13 cellular contexts compared by ENCODE assay signal in genomic region chr5:13660072-13660471, GRCh38.
A peak's percentile ranks its signal among the peaks of the same experiment; 100 is the strongest.
DNase-seq lines count a peak whose midpoint lies in the region; ATAC-seq and TF ChIP-seq lines count a peak whose summit lies in the region.
"Had no signal": no experiment of that assay in that cellular context is flagged by ENCODE, and none has a peak within 500 bp of the region (broad histone marks: within the 10 kb centered on the region; RNA-seq: fewer than 3 reads in every experiment).

No MANE protein-coding gene starts in this region.

- POLR2A ChIA-PET in CD8-positive, alpha-beta T cell (lab: Charles Lee): no interaction called here

- no peaks in the 10 kb centered on the region for H3K27me3 ChIP-seq in CD8-positive, alpha-beta T cell (ENCODE audit: insufficient read depth, low read length)
- no peaks in the 10 kb centered on the region for H3K27me3 ChIP-seq in left lung
- H3K27me3 ChIP-seq: gastrocnemius medialis had no signal

- no peaks in the 10 kb centered on the region for H3K9me3 ChIP-seq in CD8-positive, alpha-beta T cell (ENCODE audit: low read length)
- H3K9me3 ChIP-seq in left lung: no peaks in the 10 kb centered on the region
- H3K9me3 ChIP-seq: gastrocnemius medialis had no signal

- peak; percentile 10 for DNase-seq in NCI-H1105 treated with DMSO at 0.1 percent for 48 hours (lab: John Stamatoyannopoulos, UW)
- DNase-seq in NCI-H1105 (lab: John Stamatoyannopoulos, UW): no peak
- DNase-seq in OCI-M1 (lab: John Stamatoyannopoulos, UW): peak; percentile 53
- peak; percentile 39 for DNase-seq in epithelial cell of esophagus (ENCODE audit: low read depth)
- DNase-seq in progenitor cell of endocrine pancreas (ENCODE audit: low spot score, unreplicated experiment): no peak
- no peak for DNase-seq in CD8-positive, alpha-beta T cell
- DNase-seq in stimulated activated CD4-positive, alpha-beta T cell treated with anti-CD3 and anti-CD28 coated beads, Interleukin-1b, Interleukin-23, amount 100 ng/mL, for 48 hours: no peak
- DNase-seq in left lung: no peak
- DNase-seq: activated CD8-positive, alpha-beta memory T cell treated with anti-CD3 and anti-CD28 coated beads for 24 hours; gastrocnemius medialis; NCI-H1436 treated with DMSO at 0.1 percent for 48 hours had no signal

- H3K9me3 Mint-ChIP-seq in progenitor cell of endocrine pancreas (ENCODE audit: low read depth): no peaks in the 10 kb centered on the region
- H3K9me3 Mint-ChIP-seq in CD8-positive, alpha-beta T cell: no peaks in the 10 kb centered on the region

- H3K4me3 Mint-ChIP-seq in progenitor cell of endocrine pancreas (ENCODE audit: low read depth): no peak overlapping the region
- H3K4me3 Mint-ChIP-seq in CD8-positive, alpha-beta T cell: no peak overlapping the region

- TF ChIP-seq CTCF in epithelial cell of esophagus (IDR thresholded peaks at IDR 0.05; ENCODE audit: insufficient read depth, low read depth, low read length, missing control alignments) (peak; percentile 20), progenitor cell of endocrine pancreas (IDR thresholded peaks at IDR 0.05; ENCODE audit: unreplicated experiment) (peak; percentile 41), left lung (IDR thresholded peaks at IDR 0.05) (no peak)
- TF ChIP-seq CTCF in CD8-positive, alpha-beta T cell (IDR thresholded peaks at IDR 0.05): no peak

- no peaks in the 10 kb centered on the region for H3K36me3 ChIP-seq in CD8-positive, alpha-beta T cell (ENCODE audit: insufficient read depth, low read length)
- H3K36me3 ChIP-seq in left lung: no peaks in the 10 kb centered on the region
- H3K36me3 ChIP-seq: gastrocnemius medialis had no signal

- H3K4me3 ChIP-seq in epithelial cell of esophagus (ENCODE audit: low read length): no peak overlapping the region
- no peak overlapping the region for H3K4me3 ChIP-seq in CD8-positive, alpha-beta T cell (ENCODE audit: low read depth, low read length)
- H3K4me3 ChIP-seq in left lung: no peak overlapping the region
- H3K4me3 ChIP-seq: gastrocnemius medialis, SK-N-MC, smooth muscle cell had no signal

- intact Hi-C loops in CD8-positive, alpha-beta T cell (cut with DNase I, micrococcal nuclease): no loop called here
- intact Hi-C loops in left lung (cut with DNase I): no loop called here

- CTCF ChIA-PET in CD8-positive, alpha-beta T cell (lab: Charles Lee): no interaction called here

- H3K27me3 Mint-ChIP-seq in progenitor cell of endocrine pancreas: no peaks in the 10 kb centered on the region
- no peaks in the 10 kb centered on the region for H3K27me3 Mint-ChIP-seq in CD8-positive, alpha-beta T cell (ENCODE audit: low read depth)

- no peak for ATAC-seq in CD8-positive, alpha-beta T cell
- no peak for ATAC-seq in left lung
- ATAC-seq: gastrocnemius medialis had no signal

- no peaks in the 10 kb centered on the region for H3K36me3 Mint-ChIP-seq in progenitor cell of endocrine pancreas (ENCODE audit: insufficient read depth)
- H3K36me3 Mint-ChIP-seq in CD8-positive, alpha-beta T cell: no peaks in the 10 kb centered on the region

- peaks cover 10% of the 10 kb centered on the region for H3K4me1 Mint-ChIP-seq in progenitor cell of endocrine pancreas (ENCODE audit: low read depth)
- no peaks in the 10 kb centered on the region for H3K4me1 Mint-ChIP-seq in CD8-positive, alpha-beta T cell (ENCODE audit: low read depth)

- H3K27ac Mint-ChIP-seq in progenitor cell of endocrine pancreas: no peak overlapping the region
- no peak overlapping the region for H3K27ac Mint-ChIP-seq in CD8-positive, alpha-beta T cell

- H3K27ac ChIP-seq in CD8-positive, alpha-beta T cell (ENCODE audit: low read depth, low read length): no peak overlapping the region
- no peak overlapping the region for H3K27ac ChIP-seq in left lung
- H3K27ac ChIP-seq: gastrocnemius medialis, SK-N-MC had no signal

- H3K4me1 ChIP-seq in CD8-positive, alpha-beta T cell (ENCODE audit: insufficient read depth, low read length): no peaks in the 10 kb centered on the region
- H3K4me1 ChIP-seq in left lung: no peaks in the 10 kb centered on the region
- H3K4me1 ChIP-seq: gastrocnemius medialis had no signal

Comparison
In these comparisons a context has a peak if more than half of its experiments do, and no peak if none do; other contexts are left out.
1. DNase-seq: peak in NCI-H1105 treated with DMSO at 0.1 percent for 48 hours (single experiment), OCI-M1 (single experiment) and epithelial cell of esophagus (single experiment); none in NCI-H1105 (single experiment), progenitor cell of endocrine pancreas (single experiment), CD8-positive, alpha-beta T cell (0 of 7), stimulated activated CD4-positive, alpha-beta T cell treated with anti-CD3 and anti-CD28 coated beads, Interleukin-1b, Interleukin-23, amount 100 ng/mL, for 48 hours (single experiment) and left lung (0 of 2).
2. CTCF ChIP-seq: peak in epithelial cell of esophagus (single experiment) and progenitor cell of endocrine pancreas (single experiment); none in CD8-positive, alpha-beta T cell (single experiment) and left lung (0 of 2).